Comparison of ENCODE assay signal across 1 cellular context in the genomic region with DNA sequence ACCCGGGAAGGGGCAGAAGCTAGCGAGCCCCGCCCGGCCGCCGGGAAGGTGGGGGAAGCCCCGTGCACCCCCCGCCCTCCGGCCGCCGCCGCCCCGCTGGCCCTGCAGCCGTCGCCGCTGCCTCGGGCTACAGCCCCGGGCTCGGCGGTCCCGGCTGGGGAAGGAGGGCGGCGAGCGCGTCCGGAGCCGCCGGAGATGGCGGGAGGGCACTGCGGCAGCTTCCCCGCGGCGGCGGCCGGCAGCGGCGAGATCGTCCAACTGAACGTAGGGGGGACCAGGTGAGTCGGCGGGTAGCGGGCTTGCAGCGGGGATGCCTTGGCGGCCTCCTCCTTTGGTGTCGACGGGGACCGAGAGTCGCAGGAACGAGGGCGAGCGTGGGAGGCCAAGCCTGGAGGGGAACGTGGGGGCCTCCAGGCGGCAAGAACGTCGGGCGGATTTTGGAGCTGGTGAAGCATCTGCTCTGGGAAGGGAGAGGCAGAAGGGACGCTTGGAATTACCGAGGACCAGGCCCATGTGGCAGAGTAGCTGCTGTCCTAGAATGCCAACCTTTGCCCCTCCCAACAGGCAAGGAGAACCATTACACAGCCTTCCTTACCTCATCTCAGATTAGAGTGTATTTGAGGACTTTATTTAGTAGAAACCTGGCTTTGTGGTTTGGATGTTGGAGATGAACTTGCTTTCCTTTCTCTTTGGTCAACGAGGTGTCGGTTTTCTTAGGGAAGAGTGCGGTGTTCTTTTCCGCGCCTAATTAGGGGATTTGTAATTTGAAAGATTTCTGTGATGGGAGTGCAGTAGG.
TF ChIP-seq lines count a peak whose summit lies in the region.

No MANE protein-coding gene starts in this region.

TF ChIP-seq in HEK293, 187 proteins besides CTCF, POLR2A, EP300 and RAD21 (continued from another document):
- TF ChIP-seq PATZ1 (tag by site-specific recombination; IDR thresholded peaks at IDR 0.05) (peak; percentile 79), ZSCAN30 (tag by site-specific recombination; IDR thresholded peaks at IDR 0.05) (no peak), ZNF548 (tag by site-specific recombination; IDR thresholded peaks at IDR 0.05) (no peak), ZNF514 (tag by site-specific recombination; IDR thresholded peaks at IDR 0.05) (no peak), MZF1 (tag by site-specific recombination; IDR thresholded peaks at IDR 0.05; ENCODE audit: borderline replicate concordance) (peak; percentile 79), ZXDB (tag by site-specific recombination; IDR thresholded peaks at IDR 0.05) (peak; percentile 69), ZBTB48 (tag by site-specific recombination; IDR thresholded peaks at IDR 0.05) (peak; percentile 52; the same call in 1 of the 2 replicates), GLIS1 (tag by site-specific recombination; IDR thresholded peaks at IDR 0.05) (peak; percentile 34), ZNF335 (tag by site-specific recombination; conservative IDR thresholded peaks at IDR 0.05) (peak; percentile 84), ZNF692 (tag by site-specific recombination; IDR thresholded peaks at IDR 0.05) (peak; percentile 53), ZNF624 (tag by site-specific recombination; IDR thresholded peaks at IDR 0.05) (no peak), KLF9 (tag by site-specific recombination; IDR thresholded peaks at IDR 0.05; ENCODE audit: low read depth) (no peak), ZBTB20 (tag by site-specific recombination; IDR thresholded peaks at IDR 0.05) (peak; percentile 77), ZFP37 (tag by site-specific recombination; IDR thresholded peaks at IDR 0.05) (peak; percentile 62; the same call in 1 of the 2 replicates), SP7 (tag by site-specific recombination; IDR thresholded peaks at IDR 0.05) (peak; percentile 41; the same call in 1 of the 2 replicates), ZNF248 (tag by site-specific recombination; IDR thresholded peaks at IDR 0.05) (no peak), PRDM1 (tag by site-specific recombination; IDR thresholded peaks at IDR 0.05) (peak; percentile 72), ZNF600 (tag by site-specific recombination; IDR thresholded peaks at IDR 0.05) (peak; percentile 95), ZNF366 (tag by site-specific recombination; conservative IDR thresholded peaks at IDR 0.05) (peak; percentile 69)
- TF ChIP-seq, protein P1, sequence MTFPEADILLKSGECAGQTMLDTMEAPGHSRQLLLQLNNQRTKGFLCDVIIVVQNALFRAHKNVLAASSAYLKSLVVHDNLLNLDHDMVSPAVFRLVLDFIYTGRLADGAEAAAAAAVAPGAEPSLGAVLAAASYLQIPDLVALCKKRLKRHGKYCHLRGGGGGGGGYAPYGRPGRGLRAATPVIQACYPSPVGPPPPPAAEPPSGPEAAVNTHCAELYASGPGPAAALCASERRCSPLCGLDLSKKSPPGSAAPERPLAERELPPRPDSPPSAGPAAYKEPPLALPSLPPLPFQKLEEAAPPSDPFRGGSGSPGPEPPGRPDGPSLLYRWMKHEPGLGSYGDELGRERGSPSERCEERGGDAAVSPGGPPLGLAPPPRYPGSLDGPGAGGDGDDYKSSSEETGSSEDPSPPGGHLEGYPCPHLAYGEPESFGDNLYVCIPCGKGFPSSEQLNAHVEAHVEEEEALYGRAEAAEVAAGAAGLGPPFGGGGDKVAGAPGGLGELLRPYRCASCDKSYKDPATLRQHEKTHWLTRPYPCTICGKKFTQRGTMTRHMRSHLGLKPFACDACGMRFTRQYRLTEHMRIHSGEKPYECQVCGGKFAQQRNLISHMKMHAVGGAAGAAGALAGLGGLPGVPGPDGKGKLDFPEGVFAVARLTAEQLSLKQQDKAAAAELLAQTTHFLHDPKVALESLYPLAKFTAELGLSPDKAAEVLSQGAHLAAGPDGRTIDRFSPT (tag by site-specific recombination; IDR thresholded peaks at IDR 0.05) = peak; percentile 73
- TF ChIP-seq, protein P2, sequence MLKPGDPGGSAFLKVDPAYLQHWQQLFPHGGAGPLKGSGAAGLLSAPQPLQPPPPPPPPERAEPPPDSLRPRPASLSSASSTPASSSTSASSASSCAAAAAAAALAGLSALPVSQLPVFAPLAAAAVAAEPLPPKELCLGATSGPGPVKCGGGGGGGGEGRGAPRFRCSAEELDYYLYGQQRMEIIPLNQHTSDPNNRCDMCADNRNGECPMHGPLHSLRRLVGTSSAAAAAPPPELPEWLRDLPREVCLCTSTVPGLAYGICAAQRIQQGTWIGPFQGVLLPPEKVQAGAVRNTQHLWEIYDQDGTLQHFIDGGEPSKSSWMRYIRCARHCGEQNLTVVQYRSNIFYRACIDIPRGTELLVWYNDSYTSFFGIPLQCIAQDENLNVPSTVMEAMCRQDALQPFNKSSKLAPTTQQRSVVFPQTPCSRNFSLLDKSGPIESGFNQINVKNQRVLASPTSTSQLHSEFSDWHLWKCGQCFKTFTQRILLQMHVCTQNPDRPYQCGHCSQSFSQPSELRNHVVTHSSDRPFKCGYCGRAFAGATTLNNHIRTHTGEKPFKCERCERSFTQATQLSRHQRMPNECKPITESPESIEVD (tag by site-specific recombination; IDR thresholded peaks at IDR 0.05) = peak; percentile 21
- TF ChIP-seq, protein P3, sequence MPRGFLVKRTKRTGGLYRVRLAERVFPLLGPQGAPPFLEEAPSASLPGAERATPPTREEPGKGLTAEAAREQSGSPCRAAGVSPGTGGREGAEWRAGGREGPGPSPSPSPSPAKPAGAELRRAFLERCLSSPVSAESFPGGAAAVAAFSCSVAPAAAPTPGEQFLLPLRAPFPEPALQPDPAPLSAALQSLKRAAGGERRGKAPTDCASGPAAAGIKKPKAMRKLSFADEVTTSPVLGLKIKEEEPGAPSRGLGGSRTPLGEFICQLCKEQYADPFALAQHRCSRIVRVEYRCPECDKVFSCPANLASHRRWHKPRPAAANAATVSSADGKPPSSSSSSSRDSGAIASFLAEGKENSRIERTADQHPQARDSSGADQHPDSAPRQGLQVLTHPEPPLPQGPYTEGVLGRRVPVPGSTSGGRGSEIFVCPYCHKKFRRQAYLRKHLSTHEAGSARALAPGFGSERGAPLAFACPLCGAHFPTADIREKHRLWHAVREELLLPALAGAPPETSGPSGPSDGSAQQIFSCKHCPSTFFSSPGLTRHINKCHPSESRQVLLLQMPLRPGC (tag by site-specific recombination; IDR thresholded peaks at IDR 0.05) = peak; percentile 54; the same call in 1 of the 2 replicates
- TF ChIP-seq, protein P4, sequence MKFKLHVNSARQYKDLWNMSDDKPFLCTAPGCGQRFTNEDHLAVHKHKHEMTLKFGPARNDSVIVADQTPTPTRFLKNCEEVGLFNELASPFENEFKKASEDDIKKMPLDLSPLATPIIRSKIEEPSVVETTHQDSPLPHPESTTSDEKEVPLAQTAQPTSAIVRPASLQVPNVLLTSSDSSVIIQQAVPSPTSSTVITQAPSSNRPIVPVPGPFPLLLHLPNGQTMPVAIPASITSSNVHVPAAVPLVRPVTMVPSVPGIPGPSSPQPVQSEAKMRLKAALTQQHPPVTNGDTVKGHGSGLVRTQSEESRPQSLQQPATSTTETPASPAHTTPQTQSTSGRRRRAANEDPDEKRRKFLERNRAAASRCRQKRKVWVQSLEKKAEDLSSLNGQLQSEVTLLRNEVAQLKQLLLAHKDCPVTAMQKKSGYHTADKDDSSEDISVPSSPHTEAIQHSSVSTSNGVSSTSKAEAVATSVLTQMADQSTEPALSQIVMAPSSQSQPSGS (tag by site-specific recombination; IDR thresholded peaks at IDR 0.05; ENCODE audit: low read depth) = no peak
